ENCODE assay signal across 8 cellular contexts in genomic region chr17:75457047-75457654, GRCh38.
DNase-seq lines count a peak whose midpoint lies in the region; ATAC-seq and TF ChIP-seq lines count a peak whose summit lies in the region.

No MANE protein-coding gene starts in this region.

- H3K27me3 ChIP-seq in RWPE2 (ENCODE audit: insufficient read depth, poor library complexity, severe bottlenecking) (no peaks in the 10 kb centered on the region), layer of hippocampus (ENCODE audit: control insufficient read depth, insufficient read depth, low read length) (no peaks in the 10 kb centered on the region)

- H3K27ac Mint-ChIP-seq in central memory CD8-positive, alpha-beta T cell (ENCODE audit: low read depth), result peak overlapping the region; percentile 85

- H3K4me1 ChIP-seq in RWPE2 (ENCODE audit: insufficient read depth, poor library complexity, severe bottlenecking), result peaks cover 7% of the 10 kb centered on the region

- H3K36me3 Mint-ChIP-seq in central memory CD8-positive, alpha-beta T cell (ENCODE audit: insufficient read depth), result peaks cover 8% of the 10 kb centered on the region

- H3K4me3 ChIP-seq in RWPE2 (ENCODE audit: severe bottlenecking), result peak overlapping the region; percentile 70

- TF ChIP-seq CTCF in RWPE2 (IDR thresholded peaks at IDR 0.05; ENCODE audit: poor library complexity, severe bottlenecking), result no peak

- H3K4me1 Mint-ChIP-seq in central memory CD8-positive, alpha-beta T cell, result peaks cover 40% of the 10 kb centered on the region

- H3K27me3 Mint-ChIP-seq in central memory CD8-positive, alpha-beta T cell, result no peaks in the 10 kb centered on the region

- no peaks in the 10 kb centered on the region for H3K9me3 Mint-ChIP-seq in central memory CD8-positive, alpha-beta T cell

- peak in 10 of 14 donors; percentile 17 to 62 (median 52) for DNase-seq in C1 segment of cervical spinal cord (lab: John Stamatoyannopoulos, UW)
- no peak for DNase-seq in RWPE2 (ENCODE audit: low spot score)
- DNase-seq in central memory CD8-positive, alpha-beta T cell (ENCODE audit: low spot score in 2 of 2), result no peak
- DNase-seq in stimulated activated CD8-positive, alpha-beta memory T cell treated with anti-CD3 and anti-CD28 coated beads, Interleukin-12 subunit alpha, Interleukin-12 subunit beta, amount 100 ng/mL, for 4 hours (ENCODE audit: low read depth), result peak; percentile 1
- no peak for DNase-seq in UCSD-AML1 (lab: John Stamatoyannopoulos, UW; ENCODE audit: unreplicated experiment)

- ATAC-seq in HG02798 (IDR thresholded peaks at IDR 0.05; ENCODE audit: poor library complexity, unreplicated experiment) (peak; percentile 8), RWPE2 (ENCODE audit: low read depth) (peak; percentile 14; the same call in 1 of the 3 replicates), GM19397 (IDR thresholded peaks at IDR 0.05; ENCODE audit: unreplicated experiment) (no peak)
- peak; percentile 28 for ATAC-seq in central memory CD8-positive, alpha-beta T cell (replicated peaks; ENCODE audit: extremely low read depth, poor library complexity, severe bottlenecking)

- H3K27ac ChIP-seq in RWPE2 (ENCODE audit: poor library complexity, severe bottlenecking) (peak overlapping the region; percentile 26), layer of hippocampus (ENCODE audit: low read depth, low read length) (peak overlapping the region; percentile 97)

- no peaks in the 10 kb centered on the region for H3K36me3 ChIP-seq in RWPE2 (ENCODE audit: low read depth)

- peak overlapping the region; percentile 91 for H3K4me3 Mint-ChIP-seq in central memory CD8-positive, alpha-beta T cell

- no peaks in the 10 kb centered on the region for H3K9me3 ChIP-seq in RWPE2 (ENCODE audit: severe bottlenecking)

Comparison
In these comparisons a context has a peak if more than half of its experiments do, and no peak if none do; other contexts are left out.
1. DNase-seq: peak in C1 segment of cervical spinal cord (10 of 14) and stimulated activated CD8-positive, alpha-beta memory T cell treated with anti-CD3 and anti-CD28 coated beads, Interleukin-12 subunit alpha, Interleukin-12 subunit beta, amount 100 ng/mL, for 4 hours (single experiment); none in RWPE2 (single experiment), central memory CD8-positive, alpha-beta T cell (0 of 2) and UCSD-AML1 (single experiment).